ENCODE assay signal across 5 cellular contexts in the genomic region with DNA sequence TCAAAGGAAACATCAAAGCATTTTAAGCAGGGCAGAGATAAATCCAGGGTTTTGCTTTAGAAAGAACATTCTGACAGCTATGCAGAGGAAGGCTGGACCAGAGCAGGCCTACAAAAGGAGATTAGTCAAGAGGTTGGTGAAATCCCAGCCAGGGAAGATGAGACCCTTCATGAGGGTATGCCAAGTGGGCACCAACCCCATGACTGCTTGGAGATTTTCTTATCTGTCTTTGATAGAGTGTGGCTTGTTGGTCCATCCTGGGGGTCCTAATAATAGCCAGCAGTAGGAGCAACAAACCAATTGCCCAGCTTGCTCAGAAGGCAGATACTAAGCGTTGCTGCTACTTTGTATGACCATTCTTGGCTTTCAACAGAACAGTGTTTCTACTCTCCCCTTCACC.
"Had no signal": no experiment of that assay in that cellular context is flagged by ENCODE, and none has a peak within 500 bp of the region (broad histone marks: within the 10 kb centered on the region; RNA-seq: fewer than 3 reads in every experiment).

No MANE protein-coding gene starts in this region.

- ATAC-seq: HepG2, K562 had no signal

- DNase-seq: IMR-90 had no signal

- H3K4me3 ChIP-seq: K562 had no signal

- FAIRE-seq: HepG2, HTR-8/SVneo, K562 had no signal

- H3K27ac ChIP-seq: HL-60 had no signal
